In the genomic region with DNA sequence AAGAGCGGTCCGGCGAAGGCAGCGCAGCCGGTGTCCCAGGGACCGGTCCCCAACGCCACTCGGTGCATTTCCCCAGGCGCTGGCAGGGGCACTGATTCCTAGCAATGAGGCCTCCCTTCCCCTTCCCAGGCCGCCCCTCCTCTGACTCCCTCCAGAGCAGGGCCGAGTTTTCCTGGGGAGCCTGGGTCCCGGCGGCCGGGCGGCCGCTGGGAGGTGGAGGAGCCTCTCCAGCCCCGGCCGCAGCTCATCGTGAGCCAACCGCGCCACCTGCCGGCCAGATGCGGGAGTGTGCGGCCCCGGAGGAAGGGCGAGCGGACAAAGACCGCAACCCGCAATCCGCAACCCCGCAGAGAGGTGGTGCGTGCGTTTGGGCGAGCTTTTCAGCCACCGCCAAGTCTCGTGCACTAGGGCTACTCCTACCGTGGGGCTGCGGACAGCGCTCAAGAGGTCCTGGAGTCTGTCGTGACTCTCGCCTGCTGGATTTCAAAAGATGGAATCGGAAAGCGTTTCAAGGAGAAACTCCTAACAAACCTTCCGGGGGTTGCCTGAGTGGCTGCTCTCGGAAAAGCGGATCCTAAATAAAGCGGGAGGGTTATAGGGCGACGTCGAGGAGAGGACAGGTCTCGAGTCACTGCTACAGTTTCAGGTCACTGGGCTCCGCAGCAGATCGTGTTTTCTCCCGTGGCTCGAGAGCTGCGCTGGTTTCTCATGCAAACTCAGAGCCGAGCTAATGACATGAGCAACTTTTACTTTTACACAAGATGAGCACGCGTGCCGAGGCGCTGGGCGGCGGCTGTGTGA, we compare ENCODE assay signal across 1 cellular context.
TF ChIP-seq lines count a peak whose summit lies in the region.

No MANE protein-coding gene starts in this region.

TF ChIP-seq in WTC11, 78 proteins besides CTCF, POLR2A, EP300 and RAD21 (continued from another document):
- no peak for TF ChIP-seq ATF1 (CRISPR knock-in tag; IDR thresholded peaks at IDR 0.05)
- TF ChIP-seq, protein P1, sequence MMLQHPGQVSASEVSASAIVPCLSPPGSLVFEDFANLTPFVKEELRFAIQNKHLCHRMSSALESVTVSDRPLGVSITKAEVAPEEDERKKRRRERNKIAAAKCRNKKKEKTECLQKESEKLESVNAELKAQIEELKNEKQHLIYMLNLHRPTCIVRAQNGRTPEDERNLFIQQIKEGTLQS (CRISPR knock-in tag; conservative IDR thresholded peaks at IDR 0.05): no peak
- TF ChIP-seq ZNF396 (CRISPR knock-in tag; IDR thresholded peaks at IDR 0.05; ENCODE audit: borderline replicate concordance): no peak
- no peak for TF ChIP-seq TEAD1 (CRISPR knock-in tag; IDR thresholded peaks at IDR 0.05)
- no peak for TF ChIP-seq ZNF317 (CRISPR knock-in tag; IDR thresholded peaks at IDR 0.05; ENCODE audit: borderline replicate concordance, low read depth)
- TF ChIP-seq ZSCAN18 (CRISPR knock-in tag; IDR thresholded peaks at IDR 0.05): no peak
